Comparison of ENCODE assay signal across 16 cellular contexts in the genomic region with DNA sequence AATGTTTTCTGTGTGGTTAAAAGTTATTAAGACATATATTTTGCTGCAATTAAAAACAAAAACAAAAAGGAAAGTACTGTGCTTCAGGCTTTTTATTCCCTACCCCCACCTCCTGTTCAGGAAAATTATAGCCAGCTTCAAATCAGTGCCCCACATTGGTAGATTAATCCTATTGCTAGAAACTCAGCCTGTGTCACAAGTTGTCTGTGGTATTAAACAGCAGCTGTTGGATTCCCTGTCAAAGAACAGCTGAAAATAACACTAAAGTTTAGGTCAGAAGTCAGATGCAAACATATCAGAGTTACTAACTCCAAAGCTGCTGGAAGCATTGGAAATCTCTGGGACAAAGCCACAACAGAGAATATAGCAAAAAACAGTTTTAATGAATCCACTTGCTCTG. TPM values are rescaled to one million over a fixed set of nuclear protein-coding genes. Genes with fewer than 3 reads are reported as not detected.
DNase-seq lines count a peak whose midpoint lies in the region; ATAC-seq, FAIRE-seq and TF ChIP-seq lines count a peak whose summit lies in the region.
"Had no signal": no experiment of that assay in that cellular context is flagged by ENCODE, and none has a peak within 500 bp of the region (broad histone marks: within the 10 kb centered on the region; RNA-seq: fewer than 3 reads in every experiment).

No MANE protein-coding gene starts in this region.

- H3K36me3 ChIP-seq in Loucy (ENCODE audit: insufficient read depth, low read length) (no peaks in the 10 kb centered on the region), heart right ventricle (peaks cover 0 to 14% (median 0%) of the 10 kb centered on the region in 9 donors), neural progenitor cell (no peaks in the 10 kb centered on the region)
- H3K36me3 ChIP-seq: BLaER1 treated with 17β-estradiol and CSF1 and Interleukin-3, amounts not matched to agents 10 nM and 100 nM; stomach had no signal

- no peak overlapping the region for H2AFZ ChIP-seq in Loucy (ENCODE audit: low read length)
- no peak overlapping the region for H2AFZ ChIP-seq in neural progenitor cell (replicated peaks)

- H3K9me2 ChIP-seq in Loucy (replicated peaks; ENCODE audit: low read depth, low read length) = no peaks in the 10 kb centered on the region

- H3K4me2 ChIP-seq in Loucy (ENCODE audit: low read depth, low read length, poor library complexity, severe bottlenecking) (peak overlapping the region; percentile 80), neural progenitor cell (peak overlapping the region; percentile 55)

- no peak for DNase-seq in GM12891 (ENCODE audit: insufficient read length, low spot score)
- peak in 1 of 2 donors; percentile 31 for DNase-seq in heart right ventricle
- no peak for DNase-seq in neural progenitor cell (ENCODE audit: low spot score)
- no peak for DNase-seq in MV-4-11 (lab: John Stamatoyannopoulos, UW)
- no peak for DNase-seq in HPDE6-E6E7 (ENCODE audit: extremely low spot score)
- DNase-seq in SHP77 (lab: John Stamatoyannopoulos, UW) = no peak
- DNase-seq: NCI-H1105 treated with DMSO at 0.1 percent for 48 hours, NCI-H446, stomach had no signal

- intact Hi-C loops in heart right ventricle (cut with DNase I) = loop anchor here in 2 of 10 donors (10.0 kb wide), 1 partner anchor 74 kb away; no protein-coding TSS in a partner anchor

- peaks cover 39% of the 10 kb centered on the region for H3K4me1 ChIP-seq in Loucy (ENCODE audit: insufficient read depth, low read length, poor library complexity, severe bottlenecking)
- peaks cover 4 to 42% (median 16%) of the 10 kb centered on the region in 9 donors for H3K4me1 ChIP-seq in heart right ventricle
- H3K4me1 ChIP-seq in neural progenitor cell = peaks cover 47% of the 10 kb centered on the region

- FAIRE-seq in GM12891 (lab: Jason Lieb, UNC) = peak; percentile 43
- FAIRE-seq: frontal cortex, GM12878 had no signal

- H3K27ac ChIP-seq in heart right ventricle (peak overlapping the region; percentile 66 to 91 (median 80)), neural progenitor cell (no peak overlapping the region)
- H3K27ac ChIP-seq: BLaER1 treated with 17β-estradiol and CSF1 and Interleukin-3, amounts not matched to agents 10 nM and 100 nM had no signal

- H3K9ac ChIP-seq in Loucy (ENCODE audit: low read depth, low read length, poor library complexity, severe bottlenecking) (no peak overlapping the region), neural progenitor cell (no peak overlapping the region)
- H3K9ac ChIP-seq: BLaER1 treated with 17β-estradiol and CSF1 and Interleukin-3, amounts not matched to agents 10 nM and 100 nM had no signal

- H3K4me3 ChIP-seq in Loucy (ENCODE audit: low read length, poor library complexity, severe bottlenecking) (no peak overlapping the region), heart right ventricle (peak overlapping the region in 5 of 10 donors; percentile 45 to 58 (median 56)), neural progenitor cell (no peak overlapping the region)
- H3K4me3 ChIP-seq: BLaER1 treated with 17β-estradiol and CSF1 and Interleukin-3, amounts not matched to agents 10 nM and 100 nM had no signal

- TF ChIP-seq POLR2A in GM12891 (IDR thresholded peaks at IDR 0.05; ENCODE audit: low read depth, low read length) = no peak

- no peaks in the 10 kb centered on the region for H3K9me3 Mint-ChIP-seq in neural progenitor cell
- H3K9me3 Mint-ChIP-seq: activated T-helper 17 cell treated with anti-CD3 and anti-CD28 coated beads, Interleukin-2, amount 50 U/mL, for 72 hours; natural killer cell treated with Interleukin-12 subunit alpha and Interleukin-12 subunit beta and Interleukin-15 and Interleukin-18, amount 100 ng/mL, for 72 hours had no signal

- no peaks in the 10 kb centered on the region for H3K27me3 ChIP-seq in Loucy (ENCODE audit: insufficient read depth, low read length, poor library complexity, severe bottlenecking)
- H3K27me3 ChIP-seq in heart right ventricle = no peaks in the 10 kb centered on the region
- no peaks in the 10 kb centered on the region for H3K27me3 ChIP-seq in neural progenitor cell
- H3K27me3 ChIP-seq: BLaER1 treated with 17β-estradiol and CSF1 and Interleukin-3, amounts not matched to agents 10 nM and 100 nM; stomach had no signal

- H3K36me3 Mint-ChIP-seq in neural progenitor cell = no peaks in the 10 kb centered on the region
- H3K36me3 Mint-ChIP-seq: natural killer cell treated with Interleukin-12 subunit alpha and Interleukin-12 subunit beta and Interleukin-15 and Interleukin-18, amount 100 ng/mL, for 72 hours had no signal

- no peak overlapping the region for H3K4me3 Mint-ChIP-seq in neural progenitor cell

- ATAC-seq in heart right ventricle (peak; percentile 55 to 79 (median 66)), HG02759 (IDR thresholded peaks at IDR 0.05; ENCODE audit: unreplicated experiment) (no peak)
- ATAC-seq: natural killer cell treated with Interleukin-12 subunit alpha and Interleukin-12 subunit beta and Interleukin-15 and Interleukin-18, amount 100 ng/mL, for 72 hours had no signal

- H3K27ac Mint-ChIP-seq in neural progenitor cell = no peak overlapping the region
- H3K27ac Mint-ChIP-seq: activated T-helper 17 cell treated with anti-CD3 and anti-CD28 coated beads, Interleukin-2, amount 50 U/mL, for 72 hours; natural killer cell treated with Interleukin-12 subunit alpha and Interleukin-12 subunit beta and Interleukin-15 and Interleukin-18, amount 100 ng/mL, for 72 hours had no signal

- H3K9me3 ChIP-seq in Loucy (ENCODE audit: insufficient read depth, low read depth, low read length) (no peaks in the 10 kb centered on the region), heart right ventricle (no peaks in the 10 kb centered on the region), neural progenitor cell (ENCODE audit: low read depth) (no peaks in the 10 kb centered on the region)
- H3K9me3 ChIP-seq: stomach had no signal

- H4K20me1 ChIP-seq in Loucy (ENCODE audit: insufficient read depth, low read length, poor library complexity, severe bottlenecking) = no peaks in the 10 kb centered on the region
- no peaks in the 10 kb centered on the region for H4K20me1 ChIP-seq in neural progenitor cell (ENCODE audit: low read depth)
- H4K20me1 ChIP-seq: BLaER1 treated with 17β-estradiol and CSF1 and Interleukin-3, amounts not matched to agents 10 nM and 100 nM had no signal

- peaks cover 24% of the 10 kb centered on the region for H3K4me1 Mint-ChIP-seq in neural progenitor cell
- H3K4me1 Mint-ChIP-seq: activated T-helper 17 cell treated with anti-CD3 and anti-CD28 coated beads, Interleukin-2, amount 50 U/mL, for 72 hours had no signal

- H3K79me2 ChIP-seq in Loucy (ENCODE audit: insufficient read depth, low read length) (no peaks in the 10 kb centered on the region), neural progenitor cell (ENCODE audit: low read depth) (no peaks in the 10 kb centered on the region)

- H3K27me3 Mint-ChIP-seq in neural progenitor cell (ENCODE audit: insufficient read depth, low read depth) = peaks cover under 1% of the 10 kb centered on the region
- H3K27me3 Mint-ChIP-seq: activated T-helper 17 cell treated with anti-CD3 and anti-CD28 coated beads, Interleukin-2, amount 50 U/mL, for 72 hours had no signal

- TF ChIP-seq CTCF in Loucy (conservative IDR thresholded peaks at IDR 0.05; ENCODE audit: low read length) (no peak), heart right ventricle (IDR thresholded peaks at IDR 0.05) (no peak), neural progenitor cell (IDR thresholded peaks at IDR 0.05) (no peak)

- no peaks in the 10 kb centered on the region for H3F3A ChIP-seq in Loucy (ENCODE audit: low read depth)
- peaks cover 12% of the 10 kb centered on the region for H3F3A ChIP-seq in neural progenitor cell (ENCODE audit: low read depth)

TF ChIP-seq in GM12891, 5 proteins besides CTCF, POLR2A, EP300 and RAD21:
- TF ChIP-seq TAF1 (IDR thresholded peaks at IDR 0.05; ENCODE audit: low read depth, low read length) (no peak), POU2F2 (IDR thresholded peaks at IDR 0.05; ENCODE audit: low read depth, low read length) (no peak), SPI1 (IDR thresholded peaks at IDR 0.05; ENCODE audit: low read depth, low read length) (no peak)

RNA-seq across cellular contexts. Expression of a gene that starts 0.8 kb away (rescaled TPM):
- 1.5 TPM for polyA plus RNA-seq in GM12891 (2012; ENCODE audit: low read depth, missing spikeins)
- total RNA-seq in heart right ventricle (100 to 1,000 TPM; 138 to 379 (median 236) TPM), neural progenitor cell (ENCODE audit: low replicate concordance) (0.46 and 1.8 TPM in 2 replicates)
- 10 to 100 TPM in 1 of 2 donors, 1 to 10 TPM in 1; 5.2 to 15.2 TPM for polyA plus RNA-seq in heart right ventricle

Comparison
In these comparisons a context has a peak if more than half of its experiments do, and no peak if none do; other contexts are left out.
1. RNA of a gene that starts 0.8 kb away (total RNA-seq): 138 to 379 TPM in heart right ventricle; 0.46 to 1.8 TPM in neural progenitor cell; every median in the first group is over 10 times any median in the second.